13 cellular contexts compared by ENCODE assay signal in the genomic region with DNA sequence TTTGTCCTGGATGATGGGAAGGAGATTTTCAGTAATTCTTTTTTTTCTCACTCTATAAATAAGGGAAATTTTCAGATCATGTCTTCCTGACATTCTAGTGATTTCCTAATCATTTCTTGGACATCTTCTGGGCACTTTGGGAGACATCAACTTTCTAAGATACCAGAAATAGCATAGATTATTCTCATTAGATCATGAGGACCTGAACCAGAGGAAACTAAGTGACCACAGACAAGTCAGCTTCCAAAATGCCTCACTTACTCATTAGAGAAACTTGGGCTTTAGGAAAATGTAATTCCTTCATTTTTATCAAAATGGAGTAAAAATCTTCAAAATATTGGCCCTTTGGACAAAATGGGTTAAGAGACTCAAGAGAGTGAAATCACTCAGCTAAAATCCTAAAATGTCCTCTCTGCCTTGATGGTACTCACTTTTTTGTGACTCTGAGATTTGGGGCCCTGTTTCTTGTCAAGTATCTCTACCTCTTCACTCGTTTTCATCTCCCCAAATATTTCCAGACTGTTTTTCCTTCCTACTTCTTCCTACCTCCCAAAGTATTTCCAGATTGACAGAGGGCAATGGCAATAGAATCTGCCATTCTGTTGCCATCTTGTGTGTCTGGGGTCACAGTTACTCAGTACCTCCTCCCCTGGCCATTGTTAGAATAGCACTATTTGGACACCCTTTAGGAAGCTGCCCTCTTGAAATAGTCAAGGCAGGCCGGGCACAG.
DNase-seq lines count a peak whose midpoint lies in the region; ATAC-seq and TF ChIP-seq lines count a peak whose summit lies in the region.
"Had no signal": no experiment of that assay in that cellular context is flagged by ENCODE, and none has a peak within 500 bp of the region (broad histone marks: within the 10 kb centered on the region; RNA-seq: fewer than 3 reads in every experiment).

No MANE protein-coding gene starts in this region.

- H3K36me3 Mint-ChIP-seq in CD4-positive, alpha-beta T cell (ENCODE audit: low read depth) = peaks cover 10% of the 10 kb centered on the region

- no peaks in the 10 kb centered on the region for H3K4me1 Mint-ChIP-seq in CD4-positive, alpha-beta T cell (ENCODE audit: low read depth)

- H3K9me3 Mint-ChIP-seq in CD4-positive, alpha-beta T cell = no peaks in the 10 kb centered on the region

- no peaks in the 10 kb centered on the region for H3K4me1 ChIP-seq in mucosa of descending colon (ENCODE audit: low read depth)

- no peaks in the 10 kb centered on the region for H3K27me3 ChIP-seq in CD4-positive, alpha-beta T cell (ENCODE audit: control insufficient read depth, insufficient read depth, low read length)

- no peak overlapping the region for H3K4me3 Mint-ChIP-seq in CD4-positive, alpha-beta T cell

- DNase-seq in AG09309 (ENCODE audit: low read depth) (no peak), SK-MEL-5 (ENCODE audit: low read depth, low spot score) (peak; percentile 65), iPS DF 4.7 (ENCODE audit: extremely low read depth, low spot score) (peak; percentile 33), mucosa of descending colon (no peak)
- no peak for DNase-seq in CD4-positive, alpha-beta T cell
- DNase-seq in stimulated activated CD4-positive, alpha-beta T cell treated with anti-CD3 and anti-CD28 coated beads, Interleukin-4, amount 100 ng/mL, for 4 hours = no peak
- DNase-seq: activated CD4-positive, CD25-positive, alpha-beta regulatory T cell treated with anti-CD3 and anti-CD28 coated beads, Interleukin-2, amount 50 U/mL, for 72 hours; central memory CD4-positive, alpha-beta T cell; NCI-H2227 treated with DMSO at 0.1 percent for 48 hours; SHP77 had no signal

- TF ChIP-seq CTCF in AG09309 (IDR thresholded peaks at IDR 0.05; ENCODE audit: control insufficient read depth, insufficient read depth, low read depth, low read length, missing control alignments) (peak; percentile 14), GM12873 (IDR thresholded peaks at IDR 0.05; ENCODE audit: insufficient read depth, low read depth, low read length, missing control alignments) (peak; percentile 60), mucosa of descending colon (IDR thresholded peaks at IDR 0.05) (no peak)
- TF ChIP-seq CTCF in CD4-positive, alpha-beta T cell (IDR thresholded peaks at IDR 0.05) = no peak

- ATAC-seq in GM21825 (IDR thresholded peaks at IDR 0.05; ENCODE audit: unreplicated experiment) = no peak
- ATAC-seq in mucosa of descending colon = no peak
- ATAC-seq in CD4-positive, alpha-beta T cell (ENCODE audit: poor library complexity) = no peak

- POLR2A ChIA-PET in CD4-positive, alpha-beta T cell (lab: Charles Lee) = no interaction called here

- no peak overlapping the region for H3K27ac Mint-ChIP-seq in CD4-positive, alpha-beta T cell

- no peaks in the 10 kb centered on the region for H3K9me3 ChIP-seq in mucosa of descending colon
- no peaks in the 10 kb centered on the region for H3K9me3 ChIP-seq in CD4-positive, alpha-beta T cell (ENCODE audit: control insufficient read depth, low read length)
- H3K9me3 ChIP-seq: thoracic aorta had no signal

- no peaks in the 10 kb centered on the region for H3K36me3 ChIP-seq in mucosa of descending colon (ENCODE audit: low read depth)
- H3K36me3 ChIP-seq: thoracic aorta had no signal

- H3K27me3 Mint-ChIP-seq in CD4-positive, alpha-beta T cell = no peaks in the 10 kb centered on the region

- intact Hi-C loops in mucosa of descending colon (cut with DNase I, micrococcal nuclease) = no loop called here
- intact Hi-C loops in CD4-positive, alpha-beta T cell (cut with DNase I, micrococcal nuclease) = no loop called here

- in situ Hi-C loops in SK-MEL-5 (cut with HindIII; ENCODE audit: low pct_unique_long_range_greater_than_20kb, low sequenced_read_pairs) = loop anchor here (25.0 kb wide), 2 partner anchors 178 to 872 kb away; partner anchors contain the start of gene SPRY4

- CTCF ChIA-PET in CD4-positive, alpha-beta T cell (lab: Charles Lee) = interaction anchor here (1.0 kb wide), 1 partner anchor 16 kb away, joined by 4 read pairs; no protein-coding TSS in a partner anchor

- no peak overlapping the region for H3K27ac ChIP-seq in CD4-positive, alpha-beta T cell (ENCODE audit: low read depth, low read length)
- H3K27ac ChIP-seq: thoracic aorta had no signal

- H3K4me3 ChIP-seq in AG09309 (ENCODE audit: control insufficient read depth, low read depth, low read length) = no peak overlapping the region
- no peak overlapping the region for H3K4me3 ChIP-seq in mucosa of descending colon
- H3K4me3 ChIP-seq: thoracic aorta had no signal

Comparison
In these comparisons a context has a peak if more than half of its experiments do, and no peak if none do; other contexts are left out.
1. DNase-seq: peak in SK-MEL-5 (single experiment) and iPS DF 4.7 (single experiment); none in AG09309 (single experiment), mucosa of descending colon (0 of 3), CD4-positive, alpha-beta T cell (0 of 10) and stimulated activated CD4-positive, alpha-beta T cell treated with anti-CD3 and anti-CD28 coated beads, Interleukin-4, amount 100 ng/mL, for 4 hours (0 of 2).
2. CTCF ChIP-seq: peak in AG09309 (single experiment) and GM12873 (single experiment); none in mucosa of descending colon (single experiment) and CD4-positive, alpha-beta T cell (single experiment).